In the genomic region with DNA sequence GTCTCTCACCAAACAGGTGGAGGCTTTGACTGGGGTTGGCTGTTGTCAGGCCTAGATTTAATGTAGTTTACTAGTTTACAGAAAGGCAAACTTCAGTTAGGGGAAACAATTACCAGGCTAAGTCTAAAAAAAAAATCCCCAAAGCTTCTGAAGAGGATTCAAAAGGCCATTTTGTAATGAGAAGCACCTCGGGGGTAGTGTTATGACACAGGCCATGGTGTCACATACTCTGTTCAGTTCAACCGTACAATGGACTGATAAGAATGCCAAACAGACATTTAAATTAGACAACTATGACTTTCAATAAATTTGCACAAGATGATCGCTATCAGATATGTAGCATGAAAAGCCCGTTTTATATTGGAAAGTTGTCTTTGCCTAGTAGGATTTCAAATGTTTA, we compare ENCODE assay signal across 15 cellular contexts.
DNase-seq lines count a peak whose midpoint lies in the region; ATAC-seq and TF ChIP-seq lines count a peak whose summit lies in the region.
"Had no signal": no experiment of that assay in that cellular context is flagged by ENCODE, and none has a peak within 500 bp of the region (broad histone marks: within the 10 kb centered on the region; RNA-seq: fewer than 3 reads in every experiment).

No MANE protein-coding gene starts in this region.

- no peak overlapping the region for H3K4me3 ChIP-seq in ovary
- H3K4me3 ChIP-seq: body of pancreas, gastrocnemius medialis had no signal

- ATAC-seq in GM18511 (IDR thresholded peaks at IDR 0.05; ENCODE audit: unreplicated experiment): peak; percentile 38
- peak; percentile 14 for ATAC-seq in GM21515 (IDR thresholded peaks at IDR 0.05; ENCODE audit: unreplicated experiment)
- peak; percentile 10 for ATAC-seq in HG03095 (IDR thresholded peaks at IDR 0.05; ENCODE audit: unreplicated experiment)
- no peak for ATAC-seq in GM21529 (IDR thresholded peaks at IDR 0.05; ENCODE audit: unreplicated experiment)
- ATAC-seq: body of pancreas; effector memory CD8-positive, alpha-beta T cell; gastrocnemius medialis had no signal

- no peak overlapping the region for H3K27ac ChIP-seq in ovary
- H3K27ac ChIP-seq: body of pancreas, gastrocnemius medialis had no signal

- H3K4me1 Mint-ChIP-seq in dendritic cell treated with granulocyte-macrophage colony-stimulating factor and Interleukin-4, amounts not matched to agents 40 ng/mL and 50 ng/mL, for 4 days (ENCODE audit: low read depth): peaks cover 46% of the 10 kb centered on the region

- H3K4me3 Mint-ChIP-seq in dendritic cell treated with granulocyte-macrophage colony-stimulating factor and Interleukin-4, amounts not matched to agents 40 ng/mL and 50 ng/mL, for 4 days: no peak overlapping the region
- H3K4me3 Mint-ChIP-seq: effector memory CD8-positive, alpha-beta T cell had no signal

- no peak for TF ChIP-seq POLR2A in ovary (IDR thresholded peaks at IDR 0.05)

- peaks cover 47% of the 10 kb centered on the region for H3K36me3 Mint-ChIP-seq in dendritic cell treated with granulocyte-macrophage colony-stimulating factor and Interleukin-4, amounts not matched to agents 40 ng/mL and 50 ng/mL, for 4 days (ENCODE audit: low read depth)

- intact Hi-C loops in dendritic cell treated with granulocyte-macrophage colony-stimulating factor and Interleukin-4, amounts not matched to agents 40 ng/mL and 50 ng/mL, for 4 days (cut with micrococcal nuclease): no loop called here
- intact Hi-C loops in ovary (cut with DNase I): no loop called here

- no peaks in the 10 kb centered on the region for H3K4me1 ChIP-seq in ovary (ENCODE audit: insufficient read depth)
- H3K4me1 ChIP-seq: body of pancreas, gastrocnemius medialis had no signal

- H3K27me3 Mint-ChIP-seq in dendritic cell treated with granulocyte-macrophage colony-stimulating factor and Interleukin-4, amounts not matched to agents 40 ng/mL and 50 ng/mL, for 4 days: no peaks in the 10 kb centered on the region
- H3K27me3 Mint-ChIP-seq: effector memory CD8-positive, alpha-beta T cell had no signal

- no peaks in the 10 kb centered on the region for H3K9me3 ChIP-seq in ovary
- H3K9me3 ChIP-seq: body of pancreas, gastrocnemius medialis had no signal

- WGBS in ovary, 3 donors: 87 to 97% (median 95%) methylated on average over 4 of the region's 4 CpGs

- DNase-seq in ureter (ENCODE audit: low spot score) (no peak), ovary (no peak), kidney tubule cell (ENCODE audit: low spot score) (no peak)
- DNase-seq: activated naive CD4-positive, alpha-beta T cell; effector memory CD8-positive, alpha-beta T cell; gastrocnemius medialis; midbrain; NCI-H1694 treated with DMSO at 0.1 percent for 48 hours; stimulated activated CD4-positive, alpha-beta T cell treated with anti-CD3 and anti-CD28 coated beads, Interleukin-1b, Interleukin-23, amount 100 ng/mL, for 48 hours had no signal

- H3K27ac Mint-ChIP-seq in dendritic cell treated with granulocyte-macrophage colony-stimulating factor and Interleukin-4, amounts not matched to agents 40 ng/mL and 50 ng/mL, for 4 days: peak overlapping the region; percentile 97

- H3K9me3 Mint-ChIP-seq in dendritic cell treated with granulocyte-macrophage colony-stimulating factor and Interleukin-4, amounts not matched to agents 40 ng/mL and 50 ng/mL, for 4 days: no peaks in the 10 kb centered on the region
- H3K9me3 Mint-ChIP-seq: effector memory CD8-positive, alpha-beta T cell had no signal

- no peaks in the 10 kb centered on the region for H3K27me3 ChIP-seq in ovary
- H3K27me3 ChIP-seq: body of pancreas, gastrocnemius medialis had no signal

- no peaks in the 10 kb centered on the region for H3K36me3 ChIP-seq in ovary
- H3K36me3 ChIP-seq: gastrocnemius medialis had no signal

- no peak for TF ChIP-seq CTCF in ovary (IDR thresholded peaks at IDR 0.05)

- no peak for TF ChIP-seq EP300 in ovary (IDR thresholded peaks at IDR 0.05)
